7 cellular contexts compared by ENCODE assay signal in genomic region chr1:39081266-39082139, GRCh38.
DNase-seq lines count a peak whose midpoint lies in the region; ATAC-seq and TF ChIP-seq lines count a peak whose summit lies in the region.

No MANE protein-coding gene starts in this region.

- no peak for TF ChIP-seq CTCF in GM10266 (IDR thresholded peaks at IDR 0.05; ENCODE audit: control insufficient read depth, insufficient read depth, low read depth, missing control alignments)

- no peak for ATAC-seq in HG03135 (IDR thresholded peaks at IDR 0.05; ENCODE audit: unreplicated experiment)

- DNase-seq in GM10266 (ENCODE audit: extremely low spot score) (peak; percentile 61), NCI-H510A (lab: John Stamatoyannopoulos, UW) (peak; percentile 85), astrocyte of the hippocampus (ENCODE audit: low read depth, low spot score) (peak; percentile 54), iPS-NIHi7 (ENCODE audit: extremely low spot score) (peak; percentile 50), NCI-H2081 treated with DMSO at 0.1 percent for 48 hours (lab: John Stamatoyannopoulos, UW) (no peak)
- DNase-seq in stimulated activated CD8-positive, alpha-beta memory T cell treated with anti-CD3 and anti-CD28 coated beads, Interleukin-4, amount 100 ng/mL, for 48 hours: peak; percentile 44
